In genomic region chr17:15999974-16000827, GRCh38 we compare ENCODE assay signal across 8 cellular contexts. TPM values are rescaled to one million over a fixed set of nuclear protein-coding genes. Genes with fewer than 3 reads are reported as not detected.
DNase-seq lines count a peak whose midpoint lies in the region; ATAC-seq, FAIRE-seq and TF ChIP-seq lines count a peak whose summit lies in the region.

No MANE protein-coding gene starts in this region.

- TF ChIP-seq POLR2A in erythroblast (IDR thresholded peaks at IDR 0.05; ENCODE audit: low read length) = peak; percentile 26

- CTCF ChIA-PET in T-cell (lab: Charles Lee) = interaction anchor here in 1 of 2 donors (1.6 kb wide), 1 partner anchor 9 kb away, joined by 7 read pairs; no protein-coding TSS in a partner anchor

- H3K27ac Mint-ChIP-seq in T-cell = peak overlapping the region; percentile 89 to 90
- peak overlapping the region; percentile 71 to 80 for H3K27ac Mint-ChIP-seq in natural killer cell treated with Interleukin-12 subunit alpha and Interleukin-12 subunit beta and Interleukin-15 and Interleukin-18, amount 100 ng/mL, for 72 hours

- peak overlapping the region; percentile 81 to 94 (median 84) for H3K4me3 Mint-ChIP-seq in T-cell
- peak overlapping the region; percentile 95 for H3K4me3 Mint-ChIP-seq in natural killer cell treated with Interleukin-12 subunit alpha and Interleukin-12 subunit beta and Interleukin-15 and Interleukin-18, amount 100 ng/mL, for 72 hours

- FAIRE-seq in D721Med (lab: Jason Lieb, UNC) = no peak

- peaks cover 44% of the 10 kb centered on the region for H3K36me3 Mint-ChIP-seq in T-cell
- H3K36me3 Mint-ChIP-seq in natural killer cell treated with Interleukin-12 subunit alpha and Interleukin-12 subunit beta and Interleukin-15 and Interleukin-18, amount 100 ng/mL, for 72 hours = peaks cover 45% of the 10 kb centered on the region

- peak; percentile 75 for DNase-seq in COLO668 (lab: John Stamatoyannopoulos, UW; ENCODE audit: unreplicated experiment)
- peak in 16 of 34 experiments; percentile 1 to 29 (median 14) for DNase-seq in T-cell
- peak; percentile 77 to 85 for DNase-seq in erythroblast (lab: John Stamatoyannopoulos, UW)
- no peak for DNase-seq in natural killer cell treated with Interleukin-12 subunit alpha and Interleukin-12 subunit beta and Interleukin-15 and Interleukin-18, amount 100 ng/mL, for 72 hours (ENCODE audit: low spot score)
- DNase-seq in D721Med (ENCODE audit: insufficient read length, low spot score) = no peak
- DNase-seq in stimulated activated CD4-positive, alpha-beta T cell treated with anti-CD3 and anti-CD28 coated beads, Interleukin-15, amount 100 ng/mL, for 24 hours = no peak

- POLR2A ChIA-PET in T-cell (lab: Charles Lee) = no interaction called here

- ATAC-seq in GM19351 (IDR thresholded peaks at IDR 0.05; ENCODE audit: unreplicated experiment) (peak; percentile 35), HG03469 (IDR thresholded peaks at IDR 0.05; ENCODE audit: unreplicated experiment) (peak; percentile 13), T-cell (replicated peaks in 1 of 4) (peak in 3 of 4 experiments; percentile 36 to 43 (median 42))
- ATAC-seq in natural killer cell treated with Interleukin-12 subunit alpha and Interleukin-12 subunit beta and Interleukin-15 and Interleukin-18, amount 100 ng/mL, for 72 hours = peak in 1 of 2 donors; percentile 62

- H3K27me3 Mint-ChIP-seq in T-cell = no peaks in the 10 kb centered on the region
- no peaks in the 10 kb centered on the region for H3K27me3 Mint-ChIP-seq in natural killer cell treated with Interleukin-12 subunit alpha and Interleukin-12 subunit beta and Interleukin-15 and Interleukin-18, amount 100 ng/mL, for 72 hours

- TF ChIP-seq CTCF in D721Med (IDR thresholded peaks at IDR 0.05; ENCODE audit: insufficient read depth, missing control alignments) = no peak

- H3K4me1 Mint-ChIP-seq in T-cell = peaks cover 32 to 43% (median 43%) of the 10 kb centered on the region in 3 donors
- peaks cover 26% of the 10 kb centered on the region in 2 donors for H3K4me1 Mint-ChIP-seq in natural killer cell treated with Interleukin-12 subunit alpha and Interleukin-12 subunit beta and Interleukin-15 and Interleukin-18, amount 100 ng/mL, for 72 hours (ENCODE audit: low read depth in 2 of 2)

- no peaks in the 10 kb centered on the region for H3K9me3 Mint-ChIP-seq in T-cell
- no peaks in the 10 kb centered on the region for H3K9me3 Mint-ChIP-seq in natural killer cell treated with Interleukin-12 subunit alpha and Interleukin-12 subunit beta and Interleukin-15 and Interleukin-18, amount 100 ng/mL, for 72 hours

RNA-seq across cellular contexts. Expression of gene TTC19, which starts 0.6 kb away (rescaled TPM):
- 10 to 100 TPM; 39.2 to 58.6 (median 42.2) TPM for total RNA-seq in T-cell
- 10 to 100 TPM; 26.3 to 33.3 TPM for total RNA-seq in natural killer cell treated with Interleukin-12 subunit alpha and Interleukin-12 subunit beta and Interleukin-15 and Interleukin-18, amount 100 ng/mL, for 72 hours

RNA-seq across cellular contexts. Expression of gene ZSWIM7, which starts 0.7 kb away (rescaled TPM):
- total RNA-seq in T-cell = 10 to 100 TPM; 18.1 to 28.7 (median 22.8) TPM
- 10 to 100 TPM in 1 of 2 donors, 1 to 10 TPM in 1; 6.9 to 12.1 TPM for total RNA-seq in natural killer cell treated with Interleukin-12 subunit alpha and Interleukin-12 subunit beta and Interleukin-15 and Interleukin-18, amount 100 ng/mL, for 72 hours

RNA-seq across cellular contexts. Expression of gene ADORA2B, which starts 55.3 kb away (rescaled TPM):
- under 1 TPM in 1 of 5 donors, not detected in 4; 0.20 TPM for total RNA-seq in T-cell
- total RNA-seq in natural killer cell treated with Interleukin-12 subunit alpha and Interleukin-12 subunit beta and Interleukin-15 and Interleukin-18, amount 100 ng/mL, for 72 hours = 1 to 10 TPM in 1 of 2 donors, under 1 TPM in 1; 0.95 to 3.2 TPM

Comparison
In these comparisons a context has a peak if more than half of its experiments do, and no peak if none do; other contexts are left out.
1. DNase-seq: peak in COLO668 (single experiment) and erythroblast (2 of 2); none in natural killer cell treated with Interleukin-12 subunit alpha and Interleukin-12 subunit beta and Interleukin-15 and Interleukin-18, amount 100 ng/mL, for 72 hours (single experiment), D721Med (single experiment) and stimulated activated CD4-positive, alpha-beta T cell treated with anti-CD3 and anti-CD28 coated beads, Interleukin-15, amount 100 ng/mL, for 24 hours (single experiment).